8 cellular contexts compared by ENCODE assay signal in the genomic region with DNA sequence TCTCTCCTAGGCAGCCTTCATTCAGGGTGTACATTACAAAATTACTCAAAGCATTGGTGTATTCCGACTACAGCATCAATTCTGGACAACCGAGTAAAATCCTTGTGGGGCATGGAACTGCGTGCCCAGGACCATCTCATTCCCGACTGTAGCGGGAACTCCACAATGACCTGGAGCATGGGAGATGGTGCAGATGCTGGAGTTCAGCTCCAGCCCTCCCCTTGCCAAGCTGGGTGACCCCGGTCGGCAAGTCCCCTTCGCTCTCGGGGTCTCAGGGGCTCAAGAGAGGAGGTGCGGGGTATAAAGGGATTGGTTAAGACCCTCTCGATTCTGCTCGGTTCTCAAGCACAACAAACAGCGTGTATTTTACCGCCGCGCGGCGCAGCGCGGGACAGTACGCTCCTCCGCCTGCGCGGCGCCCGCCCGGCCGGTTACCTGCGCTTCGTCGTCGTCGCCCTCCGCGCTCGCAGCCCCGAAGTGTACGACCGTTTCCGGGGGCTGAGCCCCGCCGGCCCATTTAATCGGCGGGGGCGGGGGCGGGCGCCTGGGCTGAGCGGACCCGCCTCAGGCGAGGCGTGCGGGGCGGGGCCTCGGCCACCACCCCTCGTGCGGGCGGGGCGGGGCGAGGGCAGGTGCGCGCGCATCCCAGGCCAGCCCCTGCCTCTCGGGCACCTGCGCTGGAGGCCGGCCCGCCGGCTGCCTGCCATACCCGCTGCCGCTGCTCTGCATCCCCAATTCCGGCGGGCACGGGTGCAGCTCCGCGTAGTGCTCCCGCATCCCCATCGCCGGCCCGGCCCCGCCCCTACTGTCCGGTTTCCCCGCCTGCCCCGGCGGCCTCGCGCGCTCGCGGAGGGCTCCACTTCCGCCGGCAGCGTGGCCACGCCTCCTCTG. TPM values are rescaled to one million over a fixed set of nuclear protein-coding genes. Genes with fewer than 3 reads are reported as not detected.
DNase-seq lines count a peak whose midpoint lies in the region; ATAC-seq and TF ChIP-seq lines count a peak whose summit lies in the region.

G6PD (minus strand) TSS at position 493 of the 891 bp plus-strand sequence. CDS start 691 bp downstream, outside the sequence.

- no peaks in the 10 kb centered on the region for H3K9me3 Mint-ChIP-seq in activated T-helper 1 cell treated with anti-CD3 and anti-CD28 coated beads, Interleukin-12 subunit alpha, Interleukin-12 subunit beta, Interleukin-2, Interleukin-4 antibody, amounts not matched to agents 30 ng/mL and 10 ng/mL and 1 ng/mL, durations not matched to agents 14 hours and 24 hours and 36 hours
- peaks cover 25% of the 10 kb centered on the region for H3K9me3 Mint-ChIP-seq in neural progenitor cell

- H3K4me1 Mint-ChIP-seq in activated T-helper 1 cell treated with anti-CD3 and anti-CD28 coated beads, Interleukin-12 subunit alpha, Interleukin-12 subunit beta, Interleukin-2, Interleukin-4 antibody, amounts not matched to agents 30 ng/mL and 10 ng/mL and 1 ng/mL, durations not matched to agents 14 hours and 24 hours and 36 hours (ENCODE audit: low read depth): peaks cover 37% of the 10 kb centered on the region
- peaks cover 12% of the 10 kb centered on the region for H3K4me1 Mint-ChIP-seq in neural progenitor cell

- H3K4me3 Mint-ChIP-seq in activated T-helper 1 cell treated with anti-CD3 and anti-CD28 coated beads, Interleukin-12 subunit alpha, Interleukin-12 subunit beta, Interleukin-2, Interleukin-4 antibody, amounts not matched to agents 30 ng/mL and 10 ng/mL and 1 ng/mL, durations not matched to agents 14 hours and 24 hours and 36 hours: peak within 1 kb of the TSS; percentile 96
- peak within 1 kb of the TSS; percentile 91 for H3K4me3 Mint-ChIP-seq in neural progenitor cell

- no peaks in the 10 kb centered on the region for H3K27me3 ChIP-seq in neural progenitor cell

- no peak within 1 kb of the TSS for H2AFZ ChIP-seq in neural progenitor cell (replicated peaks)

- H3K27ac Mint-ChIP-seq in activated T-helper 1 cell treated with anti-CD3 and anti-CD28 coated beads, Interleukin-12 subunit alpha, Interleukin-12 subunit beta, Interleukin-2, Interleukin-4 antibody, amounts not matched to agents 30 ng/mL and 10 ng/mL and 1 ng/mL, durations not matched to agents 14 hours and 24 hours and 36 hours: peak within 1 kb of the TSS; percentile 98
- no peak within 1 kb of the TSS for H3K27ac Mint-ChIP-seq in neural progenitor cell

- intact Hi-C loops in activated T-helper 1 cell treated with anti-CD3 and anti-CD28 coated beads, Interleukin-12 subunit alpha, Interleukin-12 subunit beta, Interleukin-2, Interleukin-4 antibody, amounts not matched to agents 30 ng/mL and 10 ng/mL and 1 ng/mL, durations not matched to agents 14 hours and 24 hours and 36 hours (cut with micrococcal nuclease): loop anchor here (1.0 to 2.0 kb wide), 4 partner anchors 30 to 822 kb away; partner anchors contain the start of genes ABCD1, BCAP31, FAM3A and LAGE3

- DNase-seq in COR-L47 (lab: John Stamatoyannopoulos, UW): peak; percentile 62
- DNase-seq in HK-2 (ENCODE audit: unreplicated experiment): peak; percentile 84
- DNase-seq in activated T-helper 1 cell treated with anti-CD3 and anti-CD28 coated beads, Interleukin-12 subunit alpha, Interleukin-12 subunit beta, Interleukin-2, Interleukin-4 antibody, amounts not matched to agents 30 ng/mL and 10 ng/mL and 1 ng/mL, durations not matched to agents 14 hours and 24 hours and 36 hours (ENCODE audit: low spot score): peak; percentile 74
- DNase-seq in fibroblast of mammary gland (ENCODE audit: low read depth): peak; percentile 36
- peak; percentile 87 for DNase-seq in neural progenitor cell (ENCODE audit: low spot score)

- H3K27ac ChIP-seq in neural progenitor cell: peak within 1 kb of the TSS; percentile 90

- H3K9me3 ChIP-seq in neural progenitor cell (ENCODE audit: low read depth): no peaks in the 10 kb centered on the region

- H3K9ac ChIP-seq in neural progenitor cell: peak within 1 kb of the TSS; percentile 66

- H3K4me1 ChIP-seq in neural progenitor cell: no peaks in the 10 kb centered on the region

- peaks cover 26% of the 10 kb centered on the region for H3K36me3 Mint-ChIP-seq in activated T-helper 1 cell treated with anti-CD3 and anti-CD28 coated beads, Interleukin-12 subunit alpha, Interleukin-12 subunit beta, Interleukin-2, Interleukin-4 antibody, amounts not matched to agents 30 ng/mL and 10 ng/mL and 1 ng/mL, durations not matched to agents 14 hours and 24 hours and 36 hours (ENCODE audit: low read depth)
- H3K36me3 Mint-ChIP-seq in neural progenitor cell: peaks cover 7% of the 10 kb centered on the region

- H3F3A ChIP-seq in neural progenitor cell (ENCODE audit: low read depth): no peaks in the 10 kb centered on the region

- peak within 1 kb of the TSS; percentile 83 for H3K4me2 ChIP-seq in neural progenitor cell

- no peaks in the 10 kb centered on the region for H3K36me3 ChIP-seq in neural progenitor cell

- no peak for TF ChIP-seq CTCF in fibroblast of mammary gland (conservative IDR thresholded peaks at IDR 0.05; ENCODE audit: control insufficient read depth, insufficient read depth, low read depth, low read length)
- TF ChIP-seq CTCF in neural progenitor cell (IDR thresholded peaks at IDR 0.05): no peak
- TF ChIP-seq CTCF in subcutaneous adipose tissue (IDR thresholded peaks at IDR 0.05; ENCODE audit: low read depth): no peak

- H3K4me3 ChIP-seq in fibroblast of mammary gland (ENCODE audit: control insufficient read depth, low read depth, low read length) (peak within 1 kb of the TSS; percentile 79), neural progenitor cell (peak within 1 kb of the TSS; percentile 68)

- ATAC-seq in GM19463 (IDR thresholded peaks at IDR 0.05; ENCODE audit: unreplicated experiment): peak; percentile 40

- no peaks in the 10 kb centered on the region for H3K27me3 Mint-ChIP-seq in activated T-helper 1 cell treated with anti-CD3 and anti-CD28 coated beads, Interleukin-12 subunit alpha, Interleukin-12 subunit beta, Interleukin-2, Interleukin-4 antibody, amounts not matched to agents 30 ng/mL and 10 ng/mL and 1 ng/mL, durations not matched to agents 14 hours and 24 hours and 36 hours (ENCODE audit: insufficient read depth)
- peaks cover 7% of the 10 kb centered on the region for H3K27me3 Mint-ChIP-seq in neural progenitor cell (ENCODE audit: insufficient read depth, low read depth)

- peaks cover 34% of the 10 kb centered on the region for H3K79me2 ChIP-seq in neural progenitor cell (ENCODE audit: low read depth)

- H4K20me1 ChIP-seq in neural progenitor cell (ENCODE audit: low read depth): no peaks in the 10 kb centered on the region

TF ChIP-seq in PFSK-1, 5 proteins besides CTCF, POLR2A, EP300 and RAD21:
- TF ChIP-seq FOXP2 (optimal IDR thresholded peaks at IDR 0.05; ENCODE audit: borderline replicate concordance, extremely low read depth, extremely low read length, insufficient read depth): no peak
- peak; percentile 62 for TF ChIP-seq POLR2AphosphoS5 (IDR thresholded peaks at IDR 0.05; ENCODE audit: low read depth, low read length)
TF ChIP-seq in PFSK-1: peak in this region for 1.

RNA-seq across cellular contexts. Expression of gene G6PD, which starts in this region (rescaled TPM):
- polyA plus RNA-seq in PFSK-1 (2012; ENCODE audit: insufficient read length, low read depth): 150 TPM
- 72.4 and 74.8 TPM in 2 replicates for total RNA-seq in activated T-helper 1 cell treated with anti-CD3 and anti-CD28 coated beads, Interleukin-12 subunit alpha, Interleukin-12 subunit beta, Interleukin-2, Interleukin-4 antibody, amounts not matched to agents 30 ng/mL and 10 ng/mL and 1 ng/mL, durations not matched to agents 14 hours and 24 hours and 36 hours
- total RNA-seq in neural progenitor cell (ENCODE audit: low replicate concordance) (21.6 and 44.6 TPM in 2 replicates), subcutaneous adipose tissue (10 to 100 TPM; 37.2 to 90.6 (median 46.5) TPM)

Comparison
In these comparisons a context has a peak if more than half of its experiments do, and no peak if none do; other contexts are left out.
1. Peak in every context shown above with its lines: DNase-seq, ATAC-seq, H3K4me3 ChIP-seq and H3K27ac ChIP-seq.
2. DNase-seq: peak in every context shown above with its lines; median percentile 87 in neural progenitor cell; 84 in HK-2; 74 in activated T-helper 1 cell treated with anti-CD3 and anti-CD28 coated beads, Interleukin-12 subunit alpha, Interleukin-12 subunit beta, Interleukin-2, Interleukin-4 antibody, amounts not matched to agents 30 ng/mL and 10 ng/mL and 1 ng/mL, durations not matched to agents 14 hours and 24 hours and 36 hours; 62 in COR-L47; 36 in fibroblast of mammary gland.